ENCODE assay signal across 28 cellular contexts in the genomic region with DNA sequence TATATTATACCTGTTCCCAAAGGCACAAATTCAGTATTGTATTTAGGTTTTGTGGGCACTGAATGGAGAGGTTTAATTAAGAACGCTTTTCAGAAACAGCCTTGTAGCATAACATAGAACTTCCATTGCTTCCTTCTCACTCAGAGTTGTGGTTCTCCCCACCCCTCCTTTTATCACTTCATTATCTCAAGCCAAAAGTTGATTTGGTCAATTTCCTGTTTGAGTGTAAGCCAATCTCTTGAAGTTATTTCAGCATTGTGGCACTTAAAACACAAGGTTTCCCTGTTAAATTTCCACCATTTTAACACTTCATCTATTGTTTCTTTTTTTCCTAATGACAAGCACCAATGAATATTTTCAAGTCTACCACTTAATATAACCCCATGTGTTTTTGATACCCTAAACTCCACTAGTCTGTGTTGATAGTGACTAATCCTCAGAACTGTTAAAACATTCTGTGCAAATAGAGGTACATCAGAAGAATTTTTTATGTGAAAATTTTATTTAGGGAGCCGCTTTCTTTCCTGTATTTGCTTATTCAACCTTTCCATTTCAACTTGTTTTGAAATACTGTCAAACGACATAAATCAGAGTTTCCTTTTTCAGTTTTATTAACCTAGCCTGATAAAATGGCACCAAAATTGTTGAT.
A peak's percentile ranks its signal among the peaks of the same experiment; 100 is the strongest.
DNase-seq lines count a peak whose midpoint lies in the region; ATAC-seq and TF ChIP-seq lines count a peak whose summit lies in the region.
"Had no signal": no experiment of that assay in that cellular context is flagged by ENCODE, and none has a peak within 500 bp of the region (broad histone marks: within the 10 kb centered on the region; RNA-seq: fewer than 3 reads in every experiment).

No MANE protein-coding gene starts in this region.

- TF ChIP-seq CTCF in osteocyte (IDR thresholded peaks at IDR 0.05) (no peak), vagina (IDR thresholded peaks at IDR 0.05) (no peak)
- no peak for TF ChIP-seq CTCF in CD8-positive, alpha-beta T cell (IDR thresholded peaks at IDR 0.05)

- H3K27ac ChIP-seq in CD8-positive, alpha-beta T cell (ENCODE audit: low read depth, low read length) = no peak overlapping the region
- H3K27ac ChIP-seq in vagina = no peak overlapping the region
- H3K27ac ChIP-seq: heart right ventricle, SJCRH30 had no signal

- H3K4me1 Mint-ChIP-seq in osteocyte (ENCODE audit: unreplicated experiment) = peaks cover 23% of the 10 kb centered on the region
- H3K4me1 Mint-ChIP-seq in CD8-positive, alpha-beta T cell (ENCODE audit: low read depth) = no peaks in the 10 kb centered on the region
- H3K4me1 Mint-ChIP-seq in effector memory CD8-positive, alpha-beta T cell (ENCODE audit: low read depth in 2 of 2) = no peaks in the 10 kb centered on the region
- H3K4me1 Mint-ChIP-seq: activated naive CD8-positive, alpha-beta T cell treated with anti-CD3 and anti-CD28 coated beads, Interleukin-2, amount 10 ng/mL, durations not matched to agents 7 days and 5 days; T-helper 17 cell had no signal

- no peaks in the 10 kb centered on the region for H3K4me1 ChIP-seq in CD8-positive, alpha-beta T cell (ENCODE audit: insufficient read depth, low read length)
- H3K4me1 ChIP-seq in vagina = no peaks in the 10 kb centered on the region
- H3K4me1 ChIP-seq: heart right ventricle, SJCRH30 had no signal

- H3K9me3 ChIP-seq in CD8-positive, alpha-beta T cell (ENCODE audit: low read length) = no peaks in the 10 kb centered on the region
- no peaks in the 10 kb centered on the region for H3K9me3 ChIP-seq in vagina
- H3K9me3 ChIP-seq: ascending aorta, SJCRH30 had no signal

- H3K4me3 ChIP-seq in CD8-positive, alpha-beta T cell (ENCODE audit: low read depth, low read length) = no peak overlapping the region
- no peak overlapping the region for H3K4me3 ChIP-seq in vagina
- H3K4me3 ChIP-seq: ascending aorta, heart right ventricle, lung, SJCRH30 had no signal

- intact Hi-C loops in CD8-positive, alpha-beta T cell (cut with DNase I, micrococcal nuclease) = no loop called here
- intact Hi-C loops in vagina (cut with DNase I) = no loop called here

- no peaks in the 10 kb centered on the region for H3K36me3 Mint-ChIP-seq in osteocyte (ENCODE audit: unreplicated experiment)
- H3K36me3 Mint-ChIP-seq in CD8-positive, alpha-beta T cell = no peaks in the 10 kb centered on the region
- H3K36me3 Mint-ChIP-seq in effector memory CD8-positive, alpha-beta T cell (ENCODE audit: insufficient read depth) = no peaks in the 10 kb centered on the region
- H3K36me3 Mint-ChIP-seq: activated naive CD8-positive, alpha-beta T cell treated with anti-CD3 and anti-CD28 coated beads, Interleukin-2, amount 10 ng/mL, durations not matched to agents 7 days and 5 days had no signal

- no peaks in the 10 kb centered on the region for H3K27me3 ChIP-seq in CD8-positive, alpha-beta T cell (ENCODE audit: insufficient read depth, low read length)
- H3K27me3 ChIP-seq in vagina = no peaks in the 10 kb centered on the region
- H3K27me3 ChIP-seq: ascending aorta, heart right ventricle, SJCRH30 had no signal

- peaks cover 17% of the 10 kb centered on the region for H3K9me3 Mint-ChIP-seq in osteocyte (ENCODE audit: unreplicated experiment)
- H3K9me3 Mint-ChIP-seq in CD8-positive, alpha-beta T cell = peaks cover 3% of the 10 kb centered on the region
- no peaks in the 10 kb centered on the region for H3K9me3 Mint-ChIP-seq in effector memory CD8-positive, alpha-beta T cell

- POLR2A ChIA-PET in CD8-positive, alpha-beta T cell (lab: Charles Lee) = no interaction called here

- no peak overlapping the region for H3K4me3 Mint-ChIP-seq in osteocyte (ENCODE audit: unreplicated experiment)
- H3K4me3 Mint-ChIP-seq in CD8-positive, alpha-beta T cell = no peak overlapping the region
- H3K4me3 Mint-ChIP-seq in effector memory CD8-positive, alpha-beta T cell = no peak overlapping the region
- H3K4me3 Mint-ChIP-seq: activated naive CD8-positive, alpha-beta T cell treated with anti-CD3 and anti-CD28 coated beads, Interleukin-2, amount 10 ng/mL, durations not matched to agents 7 days and 5 days; stimulated activated naive B cell treated with anti-CD40 and anti-IgM and Interleukin-4, amounts not matched to agents 10 μg/mL and 1 μg/mL and 100 μg/mL, for 72 hours; T-helper 17 cell had no signal

- CTCF ChIA-PET in CD8-positive, alpha-beta T cell (lab: Charles Lee) = no interaction called here

- peak overlapping the region; percentile 56 for H3K27ac Mint-ChIP-seq in osteocyte (ENCODE audit: unreplicated experiment)
- no peak overlapping the region for H3K27ac Mint-ChIP-seq in CD8-positive, alpha-beta T cell
- H3K27ac Mint-ChIP-seq in effector memory CD8-positive, alpha-beta T cell = no peak overlapping the region
- H3K27ac Mint-ChIP-seq: activated naive CD8-positive, alpha-beta T cell treated with anti-CD3 and anti-CD28 coated beads, Interleukin-2, amount 10 ng/mL, durations not matched to agents 7 days and 5 days; stimulated activated naive B cell treated with anti-CD40 and anti-IgM and Interleukin-4, amounts not matched to agents 10 μg/mL and 1 μg/mL and 100 μg/mL, for 72 hours; T-helper 17 cell had no signal

- no peak for ATAC-seq in CD8-positive, alpha-beta T cell
- no peak for ATAC-seq in effector memory CD8-positive, alpha-beta T cell (replicated peaks)
- ATAC-seq: heart right ventricle; sciatic nerve; stimulated activated naive B cell treated with anti-CD40 and anti-IgM and Interleukin-4, amounts not matched to agents 10 μg/mL and 1 μg/mL and 100 μg/mL, for 72 hours; T-helper 17 cell had no signal

- no peaks in the 10 kb centered on the region for H3K27me3 Mint-ChIP-seq in osteocyte (ENCODE audit: unreplicated experiment)
- no peaks in the 10 kb centered on the region for H3K27me3 Mint-ChIP-seq in CD8-positive, alpha-beta T cell (ENCODE audit: low read depth)
- H3K27me3 Mint-ChIP-seq in effector memory CD8-positive, alpha-beta T cell = peaks cover 0 to 14% of the 10 kb centered on the region in 2 donors
- H3K27me3 Mint-ChIP-seq: stimulated activated naive B cell treated with anti-CD40 and anti-IgM and Interleukin-4, amounts not matched to agents 10 μg/mL and 1 μg/mL and 100 μg/mL, for 72 hours; T-helper 17 cell had no signal

- no peak for TF ChIP-seq POLR2A in vagina (IDR thresholded peaks at IDR 0.05)

- H3K36me3 ChIP-seq in CD8-positive, alpha-beta T cell (ENCODE audit: insufficient read depth, low read length) = no peaks in the 10 kb centered on the region
- H3K36me3 ChIP-seq in vagina = no peaks in the 10 kb centered on the region
- H3K36me3 ChIP-seq: ascending aorta, heart right ventricle, SJCRH30 had no signal

- DNase-seq in EH (ENCODE audit: low read depth) = peak; percentile 45
- peak; percentile 3 for DNase-seq in RPMI7951 (ENCODE audit: low read depth)
- peak; percentile 64 to 78 for DNase-seq in dermis microvascular lymphatic vessel endothelial cell (ENCODE audit: low read depth in 2 of 2)
- DNase-seq in osteocyte (ENCODE audit: extremely low spot score, unreplicated experiment) = no peak
- no peak for DNase-seq in CD8-positive, alpha-beta T cell
- DNase-seq in vagina (ENCODE audit: extremely low spot score in 2 of 2) = no peak
- no peak for DNase-seq in effector memory CD8-positive, alpha-beta T cell
- DNase-seq in NCI-H1930 (lab: John Stamatoyannopoulos, UW) = no peak
- DNase-seq: activated CD8-positive, alpha-beta memory T cell treated with anti-CD3 and anti-CD28 coated beads for 24 hours; activated effector memory CD4-positive, alpha-beta T cell treated with anti-CD3 and anti-CD28 coated beads, Interleukin-2, amount 50 U/mL, for 16 hours; activated naive CD8-positive, alpha-beta T cell treated with anti-CD3 and anti-CD28 coated beads, Interleukin-2, amount 10 ng/mL, durations not matched to agents 7 days and 5 days; C1 segment of cervical spinal cord; cerebellar nuclear complex; erythroblast; foreskin melanocyte; heart right ventricle; Karpas-422; NCI-H1048; NCI-H1694; NCI-H2171 treated with DMSO at 0.1 percent for 48 hours; NCI-H526 treated with DMSO at 0.1 percent for 48 hours; SJCRH30; stimulated activated CD4-positive, alpha-beta T cell treated with anti-CD3 and anti-CD28 coated beads, Interleukin-15, amount 100 ng/mL, for 24 hours; stimulated activated naive B cell treated with anti-CD40 and anti-IgM and Interleukin-4, amounts not matched to agents 10 μg/mL and 1 μg/mL and 100 μg/mL, for 72 hours; T-helper 17 cell had no signal

Comparison
In these comparisons a context has a peak if more than half of its experiments do, and no peak if none do; other contexts are left out.
1. DNase-seq: peak in EH (single experiment), RPMI7951 (single experiment) and dermis microvascular lymphatic vessel endothelial cell (2 of 2); none in osteocyte (single experiment), CD8-positive, alpha-beta T cell (0 of 7), vagina (0 of 2), effector memory CD8-positive, alpha-beta T cell (0 of 3) and NCI-H1930 (0 of 2).